In genomic region chr2:102486941-102487702, GRCh38 we compare ENCODE assay signal across 25 cellular contexts. TPM values are rescaled to one million over a fixed set of nuclear protein-coding genes. Genes with fewer than 3 reads are reported as not detected.
DNase-seq lines count a peak whose midpoint lies in the region; ATAC-seq and TF ChIP-seq lines count a peak whose summit lies in the region.
"Had no signal": no experiment of that assay in that cellular context is flagged by ENCODE, and none has a peak within 500 bp of the region (broad histone marks: within the 10 kb centered on the region; RNA-seq: fewer than 3 reads in every experiment).

No MANE protein-coding gene starts in this region.

- no peak overlapping the region for H3K4me3 Mint-ChIP-seq in Caco-2 (ENCODE audit: unreplicated experiment)
- H3K4me3 Mint-ChIP-seq in WTC11: no peak overlapping the region
- no peak overlapping the region for H3K4me3 Mint-ChIP-seq in osteocyte (ENCODE audit: unreplicated experiment)
- no peak overlapping the region for H3K4me3 Mint-ChIP-seq in effector memory CD8-positive, alpha-beta T cell
- H3K4me3 Mint-ChIP-seq: activated naive CD8-positive, alpha-beta T cell treated with anti-CD3 and anti-CD28 coated beads, Interleukin-2, amount 10 ng/mL, durations not matched to agents 7 days and 5 days; CD4-positive, alpha-beta memory T cell; central memory CD8-positive, alpha-beta T cell; HFFc6; stimulated activated naive CD8-positive, alpha-beta T cell treated with anti-CD3 and anti-CD28 coated beads, Interleukin-15, amount 100 ng/mL, for 72 hours; T-helper 17 cell had no signal

- H3K36me3 Mint-ChIP-seq in Caco-2 (ENCODE audit: insufficient read depth, unreplicated experiment): no peaks in the 10 kb centered on the region
- H3K36me3 Mint-ChIP-seq in WTC11: peaks cover 13% of the 10 kb centered on the region
- no peaks in the 10 kb centered on the region for H3K36me3 Mint-ChIP-seq in osteocyte (ENCODE audit: unreplicated experiment)
- H3K36me3 Mint-ChIP-seq in effector memory CD8-positive, alpha-beta T cell (ENCODE audit: insufficient read depth): no peaks in the 10 kb centered on the region
- H3K36me3 Mint-ChIP-seq: activated naive CD8-positive, alpha-beta T cell treated with anti-CD3 and anti-CD28 coated beads, Interleukin-2, amount 10 ng/mL, durations not matched to agents 7 days and 5 days; CD4-positive, alpha-beta memory T cell; naive B cell had no signal

- 0 out of 2 replicates have a peak, but pooled peaks have one; percentile 31 for ATAC-seq in WTC11
- ATAC-seq in effector memory CD8-positive, alpha-beta T cell (replicated peaks): no peak
- ATAC-seq: stimulated activated naive CD8-positive, alpha-beta T cell treated with anti-CD3 and anti-CD28 coated beads, Interleukin-15, amount 100 ng/mL, for 72 hours; T-helper 17 cell had no signal

- CTCF ChIA-PET in Caco-2 (lab: Charles Lee): no interaction called here
- CTCF ChIA-PET in WTC11 (lab: Charles Lee): interaction anchor here (1.0 to 2.2 kb wide), 4 partner anchors 9 to 257 kb away, joined by 4 to 9 read pairs (median 6); partner anchors contain the start of gene SLC9A4

- no peak for TF ChIP-seq EP300 in tibial nerve (IDR thresholded peaks at IDR 0.05)

- no peaks in the 10 kb centered on the region for H3K27me3 ChIP-seq in Caco-2 (replicated peaks; ENCODE audit: control insufficient read depth, insufficient read depth, low read length)
- no peaks in the 10 kb centered on the region for H3K27me3 ChIP-seq in tibial nerve
- H3K27me3 ChIP-seq: thyroid gland had no signal

- H3K4me3 ChIP-seq in Caco-2 (ENCODE audit: low read depth, low read length) (no peak overlapping the region), tibial nerve (no peak overlapping the region)
- H3K4me3 ChIP-seq: thyroid gland had no signal

- intact Hi-C loops in Caco-2 (cut with micrococcal nuclease; ENCODE audit: unreplicated experiment): no loop called here

- 67 to 86% methylated on average over 1 of the region's 1 CpG for WGBS in tibial nerve, 2 donors

- H3K27ac ChIP-seq in tibial nerve: no peak overlapping the region
- H3K27ac ChIP-seq: thyroid gland had no signal

- BruUV-seq in Caco-2 (replicated peaks; lab: Mats Ljungman, UMichigan): no TSS peak

- H3K9me3 Mint-ChIP-seq in Caco-2 (ENCODE audit: unreplicated experiment): no peaks in the 10 kb centered on the region
- peaks cover 21% of the 10 kb centered on the region for H3K9me3 Mint-ChIP-seq in WTC11
- H3K9me3 Mint-ChIP-seq in osteocyte (ENCODE audit: unreplicated experiment): no peaks in the 10 kb centered on the region
- no peaks in the 10 kb centered on the region for H3K9me3 Mint-ChIP-seq in effector memory CD8-positive, alpha-beta T cell
- H3K9me3 Mint-ChIP-seq: activated naive CD8-positive, alpha-beta T cell treated with anti-CD3 and anti-CD28 coated beads, Interleukin-2, amount 10 ng/mL, durations not matched to agents 7 days and 5 days; central memory CD8-positive, alpha-beta T cell; HFFc6 had no signal

- POLR2A ChIA-PET in Caco-2 (lab: Charles Lee): no interaction called here
- POLR2A ChIA-PET in WTC11 (lab: Charles Lee): no interaction called here

- H3K9me3 ChIP-seq in Caco-2: no peaks in the 10 kb centered on the region
- no peaks in the 10 kb centered on the region for H3K9me3 ChIP-seq in tibial nerve
- H3K9me3 ChIP-seq: thyroid gland had no signal

- DNase-seq in Caco-2 (no peak), WTC11 (ENCODE audit: low spot score) (no peak), glomerular visceral epithelial cell (ENCODE audit: extremely low spot score) (peak; percentile 10), osteocyte (ENCODE audit: extremely low spot score, unreplicated experiment) (peak; percentile 57), tibial nerve (ENCODE audit: low spot score in 2 of 2) (no peak), DMS 273 treated with DMSO at 0.1 percent for 48 hours (lab: John Stamatoyannopoulos, UW) (no peak), anterior cingulate cortex (lab: John Stamatoyannopoulos, UW) (no peak)
- no peak for DNase-seq in effector memory CD8-positive, alpha-beta T cell
- DNase-seq: activated CD4-positive, alpha-beta T cell treated with anti-CD3 and anti-CD28 coated beads for 4 hours; activated gamma-delta T cell; activated naive CD8-positive, alpha-beta T cell treated with anti-CD3 and anti-CD28 coated beads, Interleukin-2, amount 10 ng/mL, durations not matched to agents 7 days and 5 days; activated T-cell treated with anti-CD3 and anti-CD28 coated beads, Interleukin-2, amount 50 U/mL, for 1 hour; CD4-positive, alpha-beta memory T cell; DMS153; naive B cell; NCI-H1092 treated with DMSO at 0.1 percent for 48 hours; NCI-H2029; stimulated activated naive CD8-positive, alpha-beta T cell treated with anti-CD3 and anti-CD28 coated beads, Interleukin-15, amount 100 ng/mL, for 72 hours; T-helper 17 cell; thyroid gland had no signal

- no peak for TF ChIP-seq POLR2A in tibial nerve (IDR thresholded peaks at IDR 0.05)

- TF ChIP-seq CTCF in Caco-2 (IDR thresholded peaks at IDR 0.05; ENCODE audit: insufficient read depth in 1 of 2, low read depth in 1 of 2, low read length in 1 of 2, severe bottlenecking in 1 of 2, unreplicated experiment in 1 of 2) (no peak), WTC11 (IDR thresholded peaks at IDR 0.05) (no peak), osteocyte (IDR thresholded peaks at IDR 0.05) (no peak), tibial nerve (IDR thresholded peaks at IDR 0.05) (no peak)

- H3K4me1 ChIP-seq in Caco-2 (peaks cover 13% of the 10 kb centered on the region), tibial nerve (no peaks in the 10 kb centered on the region)
- H3K4me1 ChIP-seq: thyroid gland had no signal

- H3K27me3 Mint-ChIP-seq in Caco-2 (ENCODE audit: insufficient read depth, unreplicated experiment) (no peaks in the 10 kb centered on the region), WTC11 (ENCODE audit: low read depth) (no peaks in the 10 kb centered on the region), osteocyte (ENCODE audit: unreplicated experiment) (peaks cover 7% of the 10 kb centered on the region)
- H3K27me3 Mint-ChIP-seq in effector memory CD8-positive, alpha-beta T cell: peaks cover 27 to 35% of the 10 kb centered on the region in 2 donors

- H3K4me1 Mint-ChIP-seq in Caco-2 (ENCODE audit: low read depth, unreplicated experiment) (no peaks in the 10 kb centered on the region), WTC11 (peaks cover 30% of the 10 kb centered on the region), osteocyte (ENCODE audit: unreplicated experiment) (peaks cover 11% of the 10 kb centered on the region)
- peaks cover 9 to 14% of the 10 kb centered on the region in 2 donors for H3K4me1 Mint-ChIP-seq in effector memory CD8-positive, alpha-beta T cell (ENCODE audit: low read depth in 2 of 2)

- H3K27ac Mint-ChIP-seq in Caco-2 (ENCODE audit: unreplicated experiment) (peak overlapping the region; percentile 24), WTC11 (no peak overlapping the region), osteocyte (ENCODE audit: unreplicated experiment) (no peak overlapping the region)
- H3K27ac Mint-ChIP-seq in effector memory CD8-positive, alpha-beta T cell: no peak overlapping the region
- H3K27ac Mint-ChIP-seq: activated naive CD8-positive, alpha-beta T cell treated with anti-CD3 and anti-CD28 coated beads, Interleukin-2, amount 10 ng/mL, durations not matched to agents 7 days and 5 days; CD4-positive, alpha-beta memory T cell; HFFc6; T-helper 17 cell had no signal

- no peaks in the 10 kb centered on the region for H3K36me3 ChIP-seq in Caco-2 (ENCODE audit: control insufficient read depth, insufficient read depth, low read length)
- H3K36me3 ChIP-seq in tibial nerve: no peaks in the 10 kb centered on the region
- H3K36me3 ChIP-seq: thyroid gland had no signal

TF ChIP-seq in WTC11, 78 proteins besides CTCF, POLR2A, EP300 and RAD21 (continues in another document):
- TF ChIP-seq ZNF512 (CRISPR knock-in tag; IDR thresholded peaks at IDR 0.05; ENCODE audit: borderline replicate concordance) (no peak), FOXP4 (CRISPR knock-in tag; IDR thresholded peaks at IDR 0.05) (no peak), NFATC4 (CRISPR knock-in tag; IDR thresholded peaks at IDR 0.05) (no peak)
- TF ChIP-seq, protein P1, sequence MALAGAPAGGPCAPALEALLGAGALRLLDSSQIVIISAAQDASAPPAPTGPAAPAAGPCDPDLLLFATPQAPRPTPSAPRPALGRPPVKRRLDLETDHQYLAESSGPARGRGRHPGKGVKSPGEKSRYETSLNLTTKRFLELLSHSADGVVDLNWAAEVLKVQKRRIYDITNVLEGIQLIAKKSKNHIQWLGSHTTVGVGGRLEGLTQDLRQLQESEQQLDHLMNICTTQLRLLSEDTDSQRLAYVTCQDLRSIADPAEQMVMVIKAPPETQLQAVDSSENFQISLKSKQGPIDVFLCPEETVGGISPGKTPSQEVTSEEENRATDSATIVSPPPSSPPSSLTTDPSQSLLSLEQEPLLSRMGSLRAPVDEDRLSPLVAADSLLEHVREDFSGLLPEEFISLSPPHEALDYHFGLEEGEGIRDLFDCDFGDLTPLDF (CRISPR knock-in tag; IDR thresholded peaks at IDR 0.05): no peak

RNA-seq across cellular contexts. Expression of gene SLC9A4, which starts 14.1 kb away (rescaled TPM):
- total RNA-seq in Caco-2 (2022): 1.2 and 1.4 TPM in 2 replicates
- total RNA-seq in WTC11 (2021): 0.09 to 0.11 TPM in 2 of 3 replicates, not detected in the other
- total RNA-seq in osteocyte: not detected in 2 replicates
- total RNA-seq in tibial nerve: under 1 TPM in 1 of 4 donors, not detected in 3; 0.30 TPM
- total RNA-seq: dermis blood vessel endothelial cell, G401, pulmonary artery endothelial cell, thyroid gland had no signal

Comparison
In these comparisons a context has a peak if more than half of its experiments do, and no peak if none do; other contexts are left out.
1. DNase-seq: peak in glomerular visceral epithelial cell (single experiment) and osteocyte (single experiment); none in Caco-2 (0 of 2), WTC11 (single experiment), tibial nerve (0 of 2), effector memory CD8-positive, alpha-beta T cell (0 of 3), DMS 273 treated with DMSO at 0.1 percent for 48 hours (single experiment) and anterior cingulate cortex (0 of 58).